In genomic region chr5:38845555-38846378, GRCh38 we compare ENCODE assay signal across 8 cellular contexts. TPM values are rescaled to one million over a fixed set of nuclear protein-coding genes. Genes with fewer than 3 reads are reported as not detected.
DNase-seq lines count a peak whose midpoint lies in the region; ATAC-seq, FAIRE-seq and TF ChIP-seq lines count a peak whose summit lies in the region.

Gene OSMR, plus strand, starts transcription at chr5:38846012. Its CDS starts 23,033 bp downstream, at chr5:38869045.

- intact Hi-C loops in cardiac septum (cut with DNase I) = loop anchor here (10.0 kb wide), 1 partner anchor 229 kb away; the partner anchor contains the start of gene RICTOR

- no peaks in the 10 kb centered on the region for H3K9me3 ChIP-seq in HUES64 (ENCODE audit: insufficient read depth, low read depth, low read length)

- 0 out of 2 replicates have a peak, but pooled peaks cover 7% of the 10 kb centered on the region for H3K4me1 ChIP-seq in HUES64 (ENCODE audit: insufficient read depth, low read length)

- H3K27me3 ChIP-seq in HUES64 (ENCODE audit: insufficient read depth, low read length) = peaks cover 41% of the 10 kb centered on the region

- peak within 1 kb of the TSS; percentile 70 for H3K4me3 ChIP-seq in HUES64 (ENCODE audit: low read length)

- ATAC-seq in omental fat pad (ENCODE audit: low FRiP score) (peak; percentile 97), GM19035 (IDR thresholded peaks at IDR 0.05; ENCODE audit: unreplicated experiment) (no peak), HG02938 (IDR thresholded peaks at IDR 0.05; ENCODE audit: unreplicated experiment) (no peak)

- FAIRE-seq in D721Med (lab: Jason Lieb, UNC) = no peak

- under 1% methylated on average over 88 of the region's 88 CpGs for WGBS in HUES64

- H3K36me3 ChIP-seq in HUES64 (ENCODE audit: insufficient read depth, low read length) = no peaks in the 10 kb centered on the region

- peak within 1 kb of the TSS; percentile 66 for H3K9ac ChIP-seq in HUES64 (ENCODE audit: low read depth, low read length)

- no peak for TF ChIP-seq CTCF in omental fat pad (IDR thresholded peaks at IDR 0.05)
- TF ChIP-seq CTCF in D721Med (IDR thresholded peaks at IDR 0.05; ENCODE audit: insufficient read depth, missing control alignments) = no peak

- no peak within 1 kb of the TSS for H3K27ac ChIP-seq in HUES64 (ENCODE audit: low read depth, low read length)

- DNase-seq in C1 segment of cervical spinal cord (lab: John Stamatoyannopoulos, UW) (peak in 11 of 14 donors; percentile 10 to 89 (median 37)), amniotic epithelial cell (ENCODE audit: low read depth) (peak; percentile 99), cardiac septum (ENCODE audit: low spot score) (peak; percentile 93), omental fat pad (ENCODE audit: low spot score) (peak; percentile 74), D721Med (ENCODE audit: insufficient read length, low spot score) (no peak)

RNA-seq across cellular contexts. Expression of gene OSMR, which starts in this region (rescaled TPM):
- polyA plus RNA-seq in HUES64 (2013, experiment 1 of 2) = 1.7 TPM
- 3.6 TPM for polyA plus RNA-seq in HUES64 (2013, experiment 2 of 2)
- 19.9 TPM for total RNA-seq in cardiac septum
- total RNA-seq in omental fat pad = 100 to 1,000 TPM in 3 of 4 donors, 10 to 100 TPM in 1; 51.7 to 180 (median 108) TPM
